ENCODE assay signal across 19 cellular contexts in the genomic region with DNA sequence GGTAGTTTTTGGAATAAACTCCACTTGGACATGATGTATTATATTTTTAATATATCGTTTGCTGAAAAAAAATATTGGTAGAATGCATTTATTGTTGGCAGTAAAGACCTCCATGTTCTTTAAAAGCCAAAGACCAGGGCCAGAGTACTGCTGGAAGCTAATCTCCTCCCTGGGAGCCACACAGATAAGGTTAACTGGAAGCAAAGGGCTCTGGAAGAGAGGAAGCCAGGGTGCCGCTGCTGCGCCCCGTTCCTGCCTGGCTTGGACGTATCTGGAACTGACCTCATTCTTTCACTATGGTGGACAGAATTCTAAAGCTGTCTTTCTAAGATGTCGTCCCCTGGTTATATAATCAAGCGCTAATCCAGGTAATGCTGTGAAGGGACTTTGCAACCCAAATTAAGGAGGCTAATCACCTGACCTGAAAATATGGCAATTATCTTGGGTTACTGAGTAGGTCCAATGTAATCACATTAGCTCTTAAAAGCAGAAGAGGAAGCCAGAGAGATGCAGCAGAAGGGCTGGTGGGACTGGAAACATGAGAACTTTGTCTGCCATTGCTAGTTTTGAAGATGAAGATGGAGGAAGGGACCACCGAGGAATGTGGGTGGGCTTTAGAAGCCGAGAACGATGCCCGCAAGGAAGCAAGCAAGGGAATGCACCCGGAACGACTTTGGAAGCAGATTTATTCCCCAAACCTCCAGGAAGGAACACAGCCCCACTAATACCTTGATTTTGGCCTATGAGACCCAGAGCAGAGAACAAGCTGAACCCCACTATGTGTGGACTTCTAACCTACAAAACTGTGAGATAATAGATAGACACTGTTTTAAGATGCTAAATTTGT.
DNase-seq lines count a peak whose midpoint lies in the region; ATAC-seq lines count a peak whose summit lies in the region.
"Had no signal": no experiment of that assay in that cellular context is flagged by ENCODE, and none has a peak within 500 bp of the region (broad histone marks: within the 10 kb centered on the region; RNA-seq: fewer than 3 reads in every experiment).

No MANE protein-coding gene starts in this region.

- no peak overlapping the region for H3K4me3 ChIP-seq in CD8-positive, alpha-beta memory T cell (ENCODE audit: low read length)
- H3K4me3 ChIP-seq: BLaER1, GM12878, GM23248 had no signal

- peaks cover 0 to 5% of the 10 kb centered on the region in 2 donors for H3K27me3 Mint-ChIP-seq in CD8-positive, alpha-beta memory T cell

- H3K9me3 Mint-ChIP-seq in CD8-positive, alpha-beta memory T cell: no peaks in the 10 kb centered on the region
- H3K9me3 Mint-ChIP-seq: HFFc6 had no signal

- DNase-seq in Right ventricle myocardium inferior (ENCODE audit: missing footprints) (no peak), cardiac septum (ENCODE audit: low spot score) (no peak), NCI-H82 (lab: John Stamatoyannopoulos, UW) (peak; percentile 85), left ventricle myocardium superior (no peak), pons (ENCODE audit: low spot score) (no peak)
- no peak for DNase-seq in CD8-positive, alpha-beta memory T cell
- DNase-seq: 8988T; Calu3; CD4-positive, alpha-beta memory T cell; DMS79 treated with DMSO at 0.1 percent for 48 hours; GM23248; H7; HFFc6; IMR-90 had no signal

- POLR2A ChIA-PET in CD8-positive, alpha-beta memory T cell (lab: Charles Lee): no interaction called here

- H3K27ac Mint-ChIP-seq in CD8-positive, alpha-beta memory T cell: peak overlapping the region in 1 of 8 donors; percentile 22
- H3K27ac Mint-ChIP-seq: CD14-positive monocyte; CD4-positive, alpha-beta memory T cell; HFFc6 had no signal

- H3K4me1 ChIP-seq in CD8-positive, alpha-beta memory T cell (ENCODE audit: insufficient read depth, low read length): no peaks in the 10 kb centered on the region
- H3K4me1 ChIP-seq: BLaER1 had no signal

- no peak overlapping the region for H3K4me3 Mint-ChIP-seq in CD8-positive, alpha-beta memory T cell
- H3K4me3 Mint-ChIP-seq: CD14-positive monocyte; CD4-positive, alpha-beta memory T cell; HFFc6 had no signal

- H3K9me3 ChIP-seq in CD8-positive, alpha-beta memory T cell (ENCODE audit: low read length): no peaks in the 10 kb centered on the region
- H3K9me3 ChIP-seq: BLaER1 had no signal

- intact Hi-C loops in Right ventricle myocardium inferior (cut with DNase I) (no loop called here), cardiac septum (cut with DNase I) (no loop called here), left ventricle myocardium superior (cut with micrococcal nuclease) (no loop called here)

- ATAC-seq in Right ventricle myocardium inferior (peak; percentile 59), left ventricle myocardium superior (peak; percentile 78), GM21723 (IDR thresholded peaks at IDR 0.05; ENCODE audit: unreplicated experiment) (no peak)
- ATAC-seq: GM12878, HCT116 had no signal

- H3K27me3 ChIP-seq in CD8-positive, alpha-beta memory T cell (ENCODE audit: insufficient read depth, low read length, poor library complexity, severe bottlenecking): no peaks in the 10 kb centered on the region
- H3K27me3 ChIP-seq: BLaER1 had no signal

- H3K36me3 Mint-ChIP-seq in CD8-positive, alpha-beta memory T cell: no peaks in the 10 kb centered on the region
- H3K36me3 Mint-ChIP-seq: CD14-positive monocyte; CD4-positive, alpha-beta memory T cell had no signal

- H3K36me3 ChIP-seq in CD8-positive, alpha-beta memory T cell (ENCODE audit: insufficient read depth, low read length): no peaks in the 10 kb centered on the region
- H3K36me3 ChIP-seq: BLaER1 had no signal

- CTCF ChIA-PET in CD8-positive, alpha-beta memory T cell (lab: Charles Lee): no interaction called here

- no peaks in the 10 kb centered on the region for H3K4me1 Mint-ChIP-seq in CD8-positive, alpha-beta memory T cell
- H3K4me1 Mint-ChIP-seq: CD14-positive monocyte; CD4-positive, alpha-beta memory T cell had no signal

- H3K27ac ChIP-seq in CD8-positive, alpha-beta memory T cell (ENCODE audit: low read depth, low read length): peak overlapping the region; percentile 48
- H3K27ac ChIP-seq: BLaER1, GM23248 had no signal
